ENCODE assay signal across 1 cellular context in genomic region chr1:54224233-54224632, GRCh38.
A peak's percentile ranks its signal among the peaks of the same experiment; 100 is the strongest.
TF ChIP-seq lines count a peak whose summit lies in the region.

No MANE protein-coding gene starts in this region.

TF ChIP-seq in K562, 482 proteins besides CTCF, POLR2A, EP300 and RAD21 (continued from another document):
- TF ChIP-seq MLLT1 (IDR thresholded peaks at IDR 0.05): no peak
- TF ChIP-seq ZNF449 (CRISPR knock-in tag; IDR thresholded peaks at IDR 0.05): no peak
- peak; percentile 77 for TF ChIP-seq ZBTB33 (CRISPR knock-in tag; IDR thresholded peaks at IDR 0.05)
- no peak for TF ChIP-seq PTBP1 (IDR thresholded peaks at IDR 0.05; ENCODE audit: low read depth, low read length)
- TF ChIP-seq RBM25 (IDR thresholded peaks at IDR 0.05; ENCODE audit: low read depth, low read length, severe bottlenecking): peak; percentile 53
- no peak for TF ChIP-seq VEZF1 (CRISPR knock-in tag; IDR thresholded peaks at IDR 0.05)
- TF ChIP-seq BCOR (IDR thresholded peaks at IDR 0.05): peak; percentile 21; the same call in 1 of the 2 replicates
- TF ChIP-seq JUND (IDR thresholded peaks at IDR 0.05; ENCODE audit: borderline replicate concordance, low read depth, low read length): no peak
- TF ChIP-seq JUND (tag; IDR thresholded peaks at IDR 0.05; ENCODE audit: borderline replicate concordance, low read depth, low read length): no peak
- no peak for TF ChIP-seq ZNF518B (CRISPR knock-in tag; IDR thresholded peaks at IDR 0.05)
- no peak for TF ChIP-seq ATF1 (CRISPR knock-in tag; IDR thresholded peaks at IDR 0.05)
- no peak for TF ChIP-seq ATF1 (tag; IDR thresholded peaks at IDR 0.05)
- no peak for TF ChIP-seq ZNF124 (CRISPR knock-in tag; IDR thresholded peaks at IDR 0.05)
- TF ChIP-seq ZNF324 (CRISPR knock-in tag; IDR thresholded peaks at IDR 0.05): no peak
- TF ChIP-seq ZBTB7A (IDR thresholded peaks at IDR 0.05; ENCODE audit: borderline replicate concordance, control insufficient read depth, low read depth, low read length): no peak
- no peak for TF ChIP-seq ZNF655 (CRISPR knock-in tag; IDR thresholded peaks at IDR 0.05)
- TF ChIP-seq EZH2 (IDR thresholded peaks at IDR 0.05; ENCODE audit: borderline replicate concordance, low read depth, low read length): no peak
- TF ChIP-seq ZFP36 (IDR thresholded peaks at IDR 0.05; ENCODE audit: low read depth, low read length, partially characterized antibody): no peak
- TF ChIP-seq ELF2 (CRISPR knock-in tag; IDR thresholded peaks at IDR 0.05): no peak
- no peak for TF ChIP-seq PHF21A (IDR thresholded peaks at IDR 0.05; ENCODE audit: borderline replicate concordance, low read depth)
- no peak for TF ChIP-seq CBX2 (IDR thresholded peaks at IDR 0.05; ENCODE audit: insufficient read depth, low read length, poor library complexity, severe bottlenecking)
- no peak for TF ChIP-seq CREBBP (IDR thresholded peaks at IDR 0.05; ENCODE audit: low read depth, low read length)
- no peak for TF ChIP-seq NUFIP1 (IDR thresholded peaks at IDR 0.05; ENCODE audit: partially characterized antibody)
- TF ChIP-seq ZNF551 (CRISPR knock-in tag; IDR thresholded peaks at IDR 0.05): no peak
TF ChIP-seq in K562: peak in this region for 3.
